ENCODE assay signal across 1 cellular context in the genomic region with DNA sequence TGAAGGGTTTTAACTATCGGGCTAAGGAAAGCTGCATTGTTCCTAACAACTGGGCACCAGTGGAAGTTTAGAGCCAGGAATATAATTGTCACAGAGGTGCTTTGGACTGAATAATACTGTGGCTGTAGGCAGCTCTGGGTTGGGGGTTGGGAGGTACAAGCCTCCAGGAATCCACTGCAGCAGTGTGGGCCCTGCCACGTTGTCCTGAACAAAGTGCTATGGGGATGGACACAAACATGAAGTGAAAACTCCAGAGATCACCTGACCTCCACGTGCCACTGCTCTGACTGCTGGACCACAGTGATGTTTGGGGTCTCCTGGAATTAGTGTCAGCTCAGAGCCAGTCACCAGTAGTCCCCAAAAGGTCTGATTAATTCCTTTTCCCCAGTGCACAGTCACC.
TF ChIP-seq lines count a peak whose summit lies in the region.

No MANE protein-coding gene starts in this region.

TF ChIP-seq in GM12878, 131 proteins besides CTCF, POLR2A, EP300 and RAD21 (continued from another document):
- TF ChIP-seq, protein P1, sequence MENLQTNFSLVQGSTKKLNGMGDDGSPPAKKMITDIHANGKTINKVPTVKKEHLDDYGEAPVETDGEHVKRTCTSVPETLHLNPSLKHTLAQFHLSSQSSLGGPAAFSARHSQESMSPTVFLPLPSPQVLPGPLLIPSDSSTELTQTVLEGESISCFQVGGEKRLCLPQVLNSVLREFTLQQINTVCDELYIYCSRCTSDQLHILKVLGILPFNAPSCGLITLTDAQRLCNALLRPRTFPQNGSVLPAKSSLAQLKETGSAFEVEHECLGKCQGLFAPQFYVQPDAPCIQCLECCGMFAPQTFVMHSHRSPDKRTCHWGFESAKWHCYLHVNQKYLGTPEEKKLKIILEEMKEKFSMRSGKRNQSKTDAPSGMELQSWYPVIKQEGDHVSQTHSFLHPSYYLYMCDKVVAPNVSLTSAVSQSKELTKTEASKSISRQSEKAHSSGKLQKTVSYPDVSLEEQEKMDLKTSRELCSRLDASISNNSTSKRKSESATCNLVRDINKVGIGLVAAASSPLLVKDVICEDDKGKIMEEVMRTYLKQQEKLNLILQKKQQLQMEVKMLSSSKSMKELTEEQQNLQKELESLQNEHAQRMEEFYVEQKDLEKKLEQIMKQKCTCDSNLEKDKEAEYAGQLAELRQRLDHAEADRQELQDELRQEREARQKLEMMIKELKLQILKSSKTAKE (IDR thresholded peaks at IDR 0.05; ENCODE audit: low read depth, poor library complexity, severe bottlenecking): no peak
- TF ChIP-seq CREB1 (IDR thresholded peaks at IDR 0.05; ENCODE audit: low read depth): no peak
- no peak for TF ChIP-seq PAX8 (IDR thresholded peaks at IDR 0.05)
- TF ChIP-seq, protein P2, sequence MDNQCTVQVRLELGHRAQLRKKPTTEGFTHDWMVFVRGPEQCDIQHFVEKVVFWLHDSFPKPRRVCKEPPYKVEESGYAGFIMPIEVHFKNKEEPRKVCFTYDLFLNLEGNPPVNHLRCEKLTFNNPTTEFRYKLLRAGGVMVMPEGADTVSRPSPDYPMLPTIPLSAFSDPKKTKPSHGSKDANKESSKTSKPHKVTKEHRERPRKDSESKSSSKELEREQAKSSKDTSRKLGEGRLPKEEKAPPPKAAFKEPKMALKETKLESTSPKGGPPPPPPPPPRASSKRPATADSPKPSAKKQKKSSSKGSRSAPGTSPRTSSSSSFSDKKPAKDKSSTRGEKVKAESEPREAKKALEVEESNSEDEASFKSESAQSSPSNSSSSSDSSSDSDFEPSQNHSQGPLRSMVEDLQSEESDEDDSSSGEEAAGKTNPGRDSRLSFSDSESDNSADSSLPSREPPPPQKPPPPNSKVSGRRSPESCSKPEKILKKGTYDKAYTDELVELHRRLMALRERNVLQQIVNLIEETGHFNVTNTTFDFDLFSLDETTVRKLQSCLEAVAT (IDR thresholded peaks at IDR 0.05): no peak
